In the genomic region with DNA sequence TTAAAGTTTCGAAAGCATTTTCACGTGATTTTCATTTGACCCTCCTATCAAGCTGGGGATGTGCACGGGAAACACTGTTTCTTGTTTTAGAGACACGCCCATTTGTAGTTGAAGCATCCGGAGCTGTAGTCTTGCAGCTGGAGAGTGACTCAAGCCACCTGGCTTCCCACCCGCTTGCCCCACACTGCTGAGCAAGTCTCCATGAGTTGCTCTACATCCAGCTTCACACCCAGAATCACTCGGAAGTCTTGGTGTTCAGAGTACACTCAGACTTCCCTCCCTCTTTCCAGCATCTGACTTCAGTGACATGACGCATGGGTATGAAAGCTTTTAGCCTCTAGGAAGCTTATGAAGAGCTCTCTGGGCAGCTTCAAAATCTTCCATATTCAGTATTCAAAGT, we compare ENCODE assay signal across 15 cellular contexts.
DNase-seq lines count a peak whose midpoint lies in the region; TF ChIP-seq lines count a peak whose summit lies in the region.
"Had no signal": no experiment of that assay in that cellular context is flagged by ENCODE, and none has a peak within 500 bp of the region (broad histone marks: within the 10 kb centered on the region; RNA-seq: fewer than 3 reads in every experiment).

No MANE protein-coding gene starts in this region.

- no peak overlapping the region for H2AK5ac ChIP-seq in mesenchymal stem cell (ENCODE audit: low read length, severe bottlenecking)

- intact Hi-C loops in mammary epithelial cell (cut with micrococcal nuclease) = no loop called here

- TF ChIP-seq CTCF in mammary epithelial cell (conservative IDR thresholded peaks at IDR 0.05 in 1 of 2, IDR thresholded peaks at IDR 0.05 in 1 of 2; ENCODE audit: extremely low read depth in 1 of 2, insufficient read depth in 1 of 2, low read depth in 1 of 2, low read length in 2 of 2) = no peak

- H3K36me3 ChIP-seq in mammary epithelial cell (ENCODE audit: insufficient read depth, low read length) (peaks cover 3% of the 10 kb centered on the region), mesenchymal stem cell (ENCODE audit: control insufficient read depth in 1 of 2, insufficient read depth in 2 of 2, low read depth in 1 of 2, low read length in 2 of 2) (peaks cover 14 to 35% of the 10 kb centered on the region in 2 experiments)

- H2BK15ac ChIP-seq in mesenchymal stem cell (ENCODE audit: low read depth, poor library complexity, severe bottlenecking) = no peak overlapping the region

- peak; percentile 20 for DNase-seq in Daoy (ENCODE audit: low read depth)
- DNase-seq in HT1080 (ENCODE audit: low read depth) = peak; percentile 93
- peak; percentile 5 for DNase-seq in mammary epithelial cell
- peak; percentile 46 for DNase-seq in mesenchymal stem cell
- no peak for DNase-seq in T-helper 2 cell
- no peak for DNase-seq in DMS79 treated with DMSO at 0.1 percent for 48 hours (lab: John Stamatoyannopoulos, UW)
- no peak for DNase-seq in SKM-1 treated with dmso at 0.1 percent for 144 hours (lab: John Stamatoyannopoulos, UW; ENCODE audit: unreplicated experiment)
- DNase-seq: activated CD4-positive, alpha-beta T cell treated with anti-CD3 and anti-CD28 coated beads, Interleukin-2, amount 50 U/mL, for 4 hours; activated T-cell treated with anti-CD3 and anti-CD28 coated beads, Interleukin-2, amount 50 U/mL, for 4 hours; caudate nucleus; GF-D8; NCI-H1436 treated with DMSO at 0.1 percent for 48 hours; Peyer's patch; stimulated activated CD4-positive, alpha-beta T cell treated with anti-CD3 and anti-CD28 coated beads, Interleukin-4, amount 100 ng/mL, for 4 hours had no signal

- CTCF ChIA-PET in mammary epithelial cell (lab: Charles Lee; ENCODE audit: low non-redundant PET) = no interaction called here

- H3K27ac ChIP-seq in mammary epithelial cell (ENCODE audit: insufficient read depth, low read depth, low read length) = no peak overlapping the region
- H3K27ac ChIP-seq in mesenchymal stem cell (ENCODE audit: low read length, poor library complexity, severe bottlenecking) = no peak overlapping the region
- H3K27ac ChIP-seq: BLaER1 treated with 17β-estradiol and CSF1 and Interleukin-3, amounts not matched to agents 10 nM and 100 nM; Peyer's patch had no signal

- H3K27me3 ChIP-seq in mammary epithelial cell (ENCODE audit: insufficient read depth, low read length) (no peaks in the 10 kb centered on the region), mesenchymal stem cell (ENCODE audit: control insufficient read depth in 1 of 2, insufficient read depth in 1 of 2, low read length in 2 of 2) (no peaks in the 10 kb centered on the region)
- H3K27me3 ChIP-seq: BLaER1 treated with 17β-estradiol and CSF1 and Interleukin-3, amounts not matched to agents 10 nM and 100 nM; Peyer's patch had no signal

- H4K91ac ChIP-seq in mesenchymal stem cell (ENCODE audit: low read length) = no peak overlapping the region

- H3K23ac ChIP-seq in mesenchymal stem cell (ENCODE audit: low read length in 2 of 2) = no peak overlapping the region

- H3K9ac ChIP-seq in mammary epithelial cell (ENCODE audit: insufficient read depth, low read length) (no peak overlapping the region), mesenchymal stem cell (ENCODE audit: low read length) (no peak overlapping the region)
- H3K9ac ChIP-seq: BLaER1 treated with 17β-estradiol and CSF1 and Interleukin-3, amounts not matched to agents 10 nM and 100 nM had no signal

- no TSS peak for BruUV-seq in mammary epithelial cell (replicated peaks; lab: Mats Ljungman, UMichigan)

- peak overlapping the region in 1 of 2 experiments; percentile 16 for H2BK12ac ChIP-seq in mesenchymal stem cell (ENCODE audit: low read length in 2 of 2)

- no peak overlapping the region for H3K14ac ChIP-seq in mesenchymal stem cell (ENCODE audit: low read length in 2 of 2)

- H2AFZ ChIP-seq in mammary epithelial cell (ENCODE audit: low read depth, low read length) (no peak overlapping the region), mesenchymal stem cell (ENCODE audit: low read depth, low read length) (no peak overlapping the region)

- dilution Hi-C loops in mammary epithelial cell (cut with HindIII; ENCODE audit: low sequenced_read_pairs) = no loop called here

- H4K20me1 ChIP-seq in mammary epithelial cell (ENCODE audit: insufficient read depth, low read length) = no peaks in the 10 kb centered on the region
- H4K20me1 ChIP-seq: BLaER1 treated with 17β-estradiol and CSF1 and Interleukin-3, amounts not matched to agents 10 nM and 100 nM had no signal

- H3K4me3 ChIP-seq in mammary epithelial cell (replicated peaks in 1 of 3; ENCODE audit: insufficient read depth in 1 of 3, low read depth in 2 of 3, low read length in 3 of 3) (no peak overlapping the region), mesenchymal stem cell (ENCODE audit: insufficient read depth in 1 of 2, low read depth in 1 of 2, low read length in 2 of 2) (no peak overlapping the region)
- H3K4me3 ChIP-seq: BLaER1 treated with 17β-estradiol and CSF1 and Interleukin-3, amounts not matched to agents 10 nM and 100 nM; Peyer's patch had no signal

- no peak overlapping the region for H2BK5ac ChIP-seq in mesenchymal stem cell (ENCODE audit: low read depth, low read length, poor library complexity, severe bottlenecking)

- no peak overlapping the region for H3K4ac ChIP-seq in mesenchymal stem cell (ENCODE audit: low read depth in 1 of 2, low read length in 2 of 2)

- H3K4me2 ChIP-seq in mammary epithelial cell (ENCODE audit: insufficient read depth, low read depth, low read length) (no peak overlapping the region), mesenchymal stem cell (ENCODE audit: low read length, poor library complexity, severe bottlenecking) (no peak overlapping the region)
- H3K4me2 ChIP-seq: BLaER1 treated with 17β-estradiol and CSF1 and Interleukin-3, amounts not matched to agents 10 nM and 100 nM had no signal

- WGBS in mammary epithelial cell (ENCODE audit: low coverage, missing lambda C conversion rate) = 96% methylated on average over 8 of the region's 8 CpGs
- WGBS in mesenchymal stem cell = 90% methylated on average over 8 of the region's 8 CpGs

- H3K79me1 ChIP-seq in mesenchymal stem cell (replicated peaks; ENCODE audit: low read length, poor library complexity, severe bottlenecking) = peaks cover 8% of the 10 kb centered on the region

- H3K18ac ChIP-seq in mesenchymal stem cell (ENCODE audit: low read depth in 1 of 2, low read length in 2 of 2) = no peak overlapping the region

- H3K4me1 ChIP-seq in mammary epithelial cell (ENCODE audit: insufficient read depth, low read length) (no peaks in the 10 kb centered on the region), mesenchymal stem cell (ENCODE audit: control insufficient read depth, insufficient read depth, low read depth, low read length) (peaks cover 6% of the 10 kb centered on the region)
- H3K4me1 ChIP-seq: Peyer's patch had no signal

- in situ Hi-C loops in mammary epithelial cell (cut with MboI; ENCODE audit: low sequenced_read_pairs in 2 of 2) = no loop called here

- H3K79me2 ChIP-seq in mammary epithelial cell (ENCODE audit: insufficient read depth, low read length) = no peaks in the 10 kb centered on the region

- no peak overlapping the region for H4K8ac ChIP-seq in mesenchymal stem cell (ENCODE audit: low read length)

- no peaks in the 10 kb centered on the region for H3K9me3 ChIP-seq in mammary epithelial cell (replicated peaks; ENCODE audit: insufficient read depth, low read length)
- H3K9me3 ChIP-seq in mesenchymal stem cell (ENCODE audit: control insufficient read depth, low read length) = no peaks in the 10 kb centered on the region
- H3K9me3 ChIP-seq: BLaER1 treated with 17β-estradiol and CSF1 and Interleukin-3, amounts not matched to agents 10 nM and 100 nM; Peyer's patch had no signal

- H2BK120ac ChIP-seq in mesenchymal stem cell (ENCODE audit: low read depth, low read length) = no peak overlapping the region

Comparison
In these comparisons a context has a peak if more than half of its experiments do, and no peak if none do; other contexts are left out.
1. DNase-seq: peak in Daoy (single experiment), HT1080 (single experiment), mammary epithelial cell (single experiment) and mesenchymal stem cell (single experiment); none in T-helper 2 cell (0 of 5), DMS79 treated with DMSO at 0.1 percent for 48 hours (single experiment) and SKM-1 treated with dmso at 0.1 percent for 144 hours (single experiment).